In genomic region chr3:190860531-190860930, GRCh38 we compare ENCODE assay signal across 23 cellular contexts. TPM values are rescaled to one million over a fixed set of nuclear protein-coding genes. Genes with fewer than 3 reads are reported as not detected.
"Had no signal": no experiment of that assay in that cellular context is flagged by ENCODE, and none has a peak within 500 bp of the region (broad histone marks: within the 10 kb centered on the region; RNA-seq: fewer than 3 reads in every experiment).

No MANE protein-coding gene starts in this region.

- H3K4me3 Mint-ChIP-seq: activated CD4-positive, alpha-beta T cell treated with anti-CD3 and anti-CD28 coated beads, Interleukin-2, amount 10 ng/mL, durations not matched to agents 24 days and 14 days; activated CD8-positive, alpha-beta memory T cell treated with anti-CD3 and anti-CD28 coated beads, Interleukin-2, amount 10 ng/mL, durations not matched to agents 7 days and 5 days; activated CD8-positive, alpha-beta T cell treated with anti-CD3 and anti-CD28 coated beads for 36 hours; activated naive CD4-positive, alpha-beta T cell treated with anti-CD3 and anti-CD28 coated beads, Interleukin-2, amount 10 ng/mL, durations not matched to agents 7 days and 5 days; dendritic cell treated with granulocyte-macrophage colony-stimulating factor and Interleukin-4, amounts not matched to agents 40 ng/mL and 50 ng/mL, for 4 days; immature natural killer cell; natural killer cell treated with Interleukin-12 subunit alpha and Interleukin-12 subunit beta and Interleukin-15 and Interleukin-18, amount 100 ng/mL, for 72 hours; stimulated activated naive CD8-positive, alpha-beta T cell treated with anti-CD3 and anti-CD28 coated beads, Interleukin-15, Interleukin-2, amounts not matched to agents 100 ng/mL and 50 ng/mL, for 24 hours; T-helper 17 cell had no signal

- H3K4me3 ChIP-seq: body of pancreas, left lung, thyroid gland had no signal

- ATAC-seq: activated CD8-positive, alpha-beta memory T cell treated with anti-CD3 and anti-CD28 coated beads, Interleukin-2, amount 10 ng/mL, durations not matched to agents 7 days and 5 days; activated CD8-positive, alpha-beta T cell treated with anti-CD3 and anti-CD28 coated beads for 36 hours; body of pancreas; foreskin keratinocyte; left lung; natural killer cell treated with Interleukin-12 subunit alpha and Interleukin-12 subunit beta and Interleukin-15 and Interleukin-18, amount 100 ng/mL, for 72 hours; T-helper 17 cell had no signal

- H3K4me1 Mint-ChIP-seq: immature natural killer cell, T-helper 17 cell had no signal

- H3K27me3 ChIP-seq: body of pancreas, thyroid gland had no signal

- H3K4me1 ChIP-seq: body of pancreas, foreskin keratinocyte, left lung, thyroid gland had no signal

- H3K27ac ChIP-seq: body of pancreas, foreskin keratinocyte, left lung, thyroid gland had no signal

- DNase-seq: activated CD4-positive, alpha-beta T cell treated with anti-CD3 and anti-CD28 coated beads, Interleukin-2, amount 10 ng/mL, durations not matched to agents 24 days and 14 days; activated CD4-positive, CD25-positive, alpha-beta regulatory T cell; activated CD8-positive, alpha-beta memory T cell treated with anti-CD3 and anti-CD28 coated beads, Interleukin-2, amount 10 ng/mL, durations not matched to agents 7 days and 5 days; activated CD8-positive, alpha-beta T cell treated with anti-CD3 and anti-CD28 coated beads for 36 hours; activated effector memory CD4-positive, alpha-beta T cell treated with anti-CD3 and anti-CD28 coated beads, Interleukin-2, amount 50 U/mL, for 16 hours; activated naive CD4-positive, alpha-beta T cell treated with anti-CD3 and anti-CD28 coated beads, Interleukin-2, amount 10 ng/mL, durations not matched to agents 7 days and 5 days; activated T-cell treated with anti-CD3 and anti-CD28 coated beads for 4 hours; body of pancreas; effector CD8-positive, alpha-beta T cell; foreskin keratinocyte; immature natural killer cell; left lung; retina; stimulated activated CD4-positive, alpha-beta T cell treated with anti-CD3 and anti-CD28 coated beads, Interleukin-4, amount 100 ng/mL, for 4 hours; SW 1271; T-helper 17 cell; thyroid gland had no signal

- H3K36me3 ChIP-seq: left lung, thyroid gland had no signal

- H3K36me3 Mint-ChIP-seq: activated CD8-positive, alpha-beta memory T cell treated with anti-CD3 and anti-CD28 coated beads, Interleukin-2, amount 10 ng/mL, durations not matched to agents 7 days and 5 days; activated naive CD4-positive, alpha-beta T cell treated with anti-CD3 and anti-CD28 coated beads, Interleukin-2, amount 10 ng/mL, durations not matched to agents 7 days and 5 days had no signal

- H3K9me3 Mint-ChIP-seq: activated CD4-positive, alpha-beta T cell treated with anti-CD3 and anti-CD28 coated beads, Interleukin-2, amount 10 ng/mL, durations not matched to agents 24 days and 14 days; activated CD8-positive, alpha-beta T cell treated with anti-CD3 and anti-CD28 coated beads for 36 hours; activated naive CD4-positive, alpha-beta T cell treated with anti-CD3 and anti-CD28 coated beads, Interleukin-2, amount 10 ng/mL, durations not matched to agents 7 days and 5 days; natural killer cell treated with Interleukin-12 subunit alpha and Interleukin-12 subunit beta and Interleukin-15 and Interleukin-18, amount 100 ng/mL, for 72 hours; stimulated activated naive CD8-positive, alpha-beta T cell treated with anti-CD3 and anti-CD28 coated beads, Interleukin-15, Interleukin-2, amounts not matched to agents 100 ng/mL and 50 ng/mL, for 24 hours had no signal

- H3K27ac Mint-ChIP-seq: activated CD4-positive, alpha-beta T cell treated with anti-CD3 and anti-CD28 coated beads, Interleukin-2, amount 10 ng/mL, durations not matched to agents 24 days and 14 days; activated CD8-positive, alpha-beta memory T cell treated with anti-CD3 and anti-CD28 coated beads, Interleukin-2, amount 10 ng/mL, durations not matched to agents 7 days and 5 days; activated CD8-positive, alpha-beta T cell treated with anti-CD3 and anti-CD28 coated beads for 36 hours; activated naive CD4-positive, alpha-beta T cell treated with anti-CD3 and anti-CD28 coated beads, Interleukin-2, amount 10 ng/mL, durations not matched to agents 7 days and 5 days; dendritic cell treated with granulocyte-macrophage colony-stimulating factor and Interleukin-4, amounts not matched to agents 40 ng/mL and 50 ng/mL, for 4 days; immature natural killer cell; natural killer cell treated with Interleukin-12 subunit alpha and Interleukin-12 subunit beta and Interleukin-15 and Interleukin-18, amount 100 ng/mL, for 72 hours; stimulated activated naive CD8-positive, alpha-beta T cell treated with anti-CD3 and anti-CD28 coated beads, Interleukin-15, Interleukin-2, amounts not matched to agents 100 ng/mL and 50 ng/mL, for 24 hours; T-helper 17 cell had no signal

RNA-seq across cellular contexts. Expression of gene GMNC, which starts 2.0 kb away (rescaled TPM):
- total RNA-seq: activated CD4-positive, alpha-beta T cell treated with anti-CD3 and anti-CD28 coated beads, Interleukin-2, amount 10 ng/mL, durations not matched to agents 24 days and 14 days; activated CD8-positive, alpha-beta memory T cell treated with anti-CD3 and anti-CD28 coated beads, Interleukin-2, amount 10 ng/mL, durations not matched to agents 7 days and 5 days; activated CD8-positive, alpha-beta T cell treated with anti-CD3 and anti-CD28 coated beads for 36 hours; foreskin keratinocyte; left lung; lung microvascular endothelial cell; natural killer cell treated with Interleukin-12 subunit alpha and Interleukin-12 subunit beta and Interleukin-15 and Interleukin-18, amount 100 ng/mL, for 72 hours; T-helper 17 cell; thyroid gland; ureter had no signal
- polyA plus RNA-seq: esophagus, foreskin keratinocyte, immature natural killer cell had no signal
